ENCODE assay signal across 8 cellular contexts in the genomic region with DNA sequence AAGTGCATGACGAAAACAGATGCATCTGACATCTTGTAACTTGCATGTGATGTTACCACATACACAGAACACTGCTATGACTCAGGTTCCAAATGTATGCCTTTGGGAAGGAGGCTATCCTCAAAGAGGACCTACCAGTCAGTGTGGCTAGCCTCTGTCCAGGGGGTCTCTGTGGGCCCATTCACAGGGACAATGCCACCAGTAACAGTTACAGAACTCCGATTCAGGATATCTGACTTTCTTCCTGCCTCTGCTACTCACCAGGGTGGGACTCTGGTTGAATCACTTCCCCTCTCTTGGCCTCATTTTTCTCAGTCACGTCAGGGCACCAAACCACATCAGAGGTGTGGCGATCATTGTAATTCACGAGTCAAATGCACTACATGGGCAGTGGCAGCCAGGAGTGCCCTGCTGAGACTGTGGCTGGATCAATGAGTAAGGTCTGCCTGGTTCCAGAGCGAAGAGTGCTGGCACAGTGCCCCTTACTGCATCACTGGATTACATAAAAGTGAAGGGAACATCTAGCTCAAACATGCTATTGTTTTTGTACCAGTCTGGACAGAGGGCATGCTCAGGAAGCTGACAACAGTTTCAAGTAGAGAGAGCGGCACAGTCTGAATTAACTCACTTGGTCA. TPM values are rescaled to one million over a fixed set of nuclear protein-coding genes. Genes with fewer than 3 reads are reported as not detected.
DNase-seq lines count a peak whose midpoint lies in the region; ATAC-seq, FAIRE-seq and TF ChIP-seq lines count a peak whose summit lies in the region.

No MANE protein-coding gene starts in this region.

- ATAC-seq in HepG2 (no peak), HG02763 (IDR thresholded peaks at IDR 0.05; ENCODE audit: unreplicated experiment) (no peak)
- peak; percentile 58 for ATAC-seq in activated naive CD8-positive, alpha-beta T cell treated with anti-CD3 and anti-CD28 coated beads, Interleukin-2, amount 50 U/mL, for 24 hours

- H3K4me3 Mint-ChIP-seq in activated naive CD8-positive, alpha-beta T cell treated with anti-CD3 and anti-CD28 coated beads, Interleukin-2, amount 50 U/mL, for 24 hours: no peak overlapping the region
- H3K4me3 Mint-ChIP-seq in type B pancreatic cell: no peak overlapping the region

- H3K27me3 Mint-ChIP-seq in activated naive CD8-positive, alpha-beta T cell treated with anti-CD3 and anti-CD28 coated beads, Interleukin-2, amount 50 U/mL, for 24 hours: no peaks in the 10 kb centered on the region
- H3K27me3 Mint-ChIP-seq in type B pancreatic cell: no peaks in the 10 kb centered on the region

- H3K9me3 Mint-ChIP-seq in activated naive CD8-positive, alpha-beta T cell treated with anti-CD3 and anti-CD28 coated beads, Interleukin-2, amount 50 U/mL, for 24 hours: no peaks in the 10 kb centered on the region
- no peaks in the 10 kb centered on the region for H3K9me3 Mint-ChIP-seq in type B pancreatic cell

- POLR2A ChIA-PET in HepG2 (lab: Yijun Ruan, JAX): no interaction called here

- no peak for TF ChIP-seq POLR2A in HepG2 (IDR thresholded peaks at IDR 0.05; ENCODE audit: insufficient read depth in 1 of 2, low read depth in 2 of 2, low read length in 2 of 2)

- no peak overlapping the region for H3K9ac ChIP-seq in liver (ENCODE audit: low read depth in 1 of 2, low read length in 2 of 2)
- H3K9ac ChIP-seq in HepG2 (ENCODE audit: insufficient read depth, low read depth, low read length): no peak overlapping the region

- no peaks in the 10 kb centered on the region for H3K27me3 ChIP-seq in liver (ENCODE audit: control insufficient read depth in 4 of 4, insufficient read depth in 4 of 4, low read length in 3 of 4)
- H3K27me3 ChIP-seq in HepG2 (ENCODE audit: control insufficient read depth in 1 of 2, insufficient read depth in 2 of 2, low read length in 2 of 2): no peaks in the 10 kb centered on the region
- no peaks in the 10 kb centered on the region for H3K27me3 ChIP-seq in right atrium auricular region

- peaks cover 41% of the 10 kb centered on the region for H3K4me1 Mint-ChIP-seq in activated naive CD8-positive, alpha-beta T cell treated with anti-CD3 and anti-CD28 coated beads, Interleukin-2, amount 50 U/mL, for 24 hours
- H3K4me1 Mint-ChIP-seq in type B pancreatic cell (ENCODE audit: unreplicated experiment): peaks cover 13% of the 10 kb centered on the region

- H3K36me3 Mint-ChIP-seq in activated naive CD8-positive, alpha-beta T cell treated with anti-CD3 and anti-CD28 coated beads, Interleukin-2, amount 50 U/mL, for 24 hours (ENCODE audit: low read depth): peaks cover 25% of the 10 kb centered on the region
- H3K36me3 Mint-ChIP-seq in type B pancreatic cell: peaks cover 13% of the 10 kb centered on the region

- peak overlapping the region; percentile 2 to 66 for H3K27ac ChIP-seq in liver (ENCODE audit: low read depth in 1 of 2, low read length in 2 of 2)
- no peak overlapping the region for H3K27ac ChIP-seq in HepG2 (ENCODE audit: extremely low read length, insufficient read depth, low read length)
- H3K27ac ChIP-seq in right atrium auricular region: peak overlapping the region; percentile 44 to 57

- H3K4me1 ChIP-seq in liver (ENCODE audit: control insufficient read depth in 4 of 4, insufficient read depth in 4 of 4, low read length in 3 of 4): peaks cover 1 to 16% (median 7%) of the 10 kb centered on the region in 4 donors
- H3K4me1 ChIP-seq in HepG2 (ENCODE audit: insufficient read depth, low read length): no peaks in the 10 kb centered on the region
- peaks cover 0 to 45% of the 10 kb centered on the region in 2 donors for H3K4me1 ChIP-seq in right atrium auricular region

- H3K4me3 ChIP-seq in liver (ENCODE audit: low read depth in 1 of 3, low read length in 3 of 3) (no peak overlapping the region), HepG2 (replicated peaks in 1 of 3; ENCODE audit: insufficient read depth in 1 of 3, low read depth in 2 of 3, low read length in 3 of 3) (no peak overlapping the region), right atrium auricular region (no peak overlapping the region)

- H3K27ac Mint-ChIP-seq in activated naive CD8-positive, alpha-beta T cell treated with anti-CD3 and anti-CD28 coated beads, Interleukin-2, amount 50 U/mL, for 24 hours: no peak overlapping the region
- no peak overlapping the region for H3K27ac Mint-ChIP-seq in type B pancreatic cell

- CTCF ChIA-PET in HepG2 (lab: Yijun Ruan, JAX; ENCODE audit: low intra/inter-chr PET ratio, low total read pairs): no interaction called here

- 45% methylated on average over 7 of the region's 7 CpGs for WGBS in liver
- 94% methylated on average over 6 of the region's 7 CpGs for WGBS in HepG2 (ENCODE audit: low lambda C conversion rate)

- FAIRE-seq in HepG2 (lab: Jason Lieb, UNC): no peak

- intact Hi-C loops in HepG2 (cut with micrococcal nuclease; ENCODE audit: unreplicated experiment): no loop called here

- TF ChIP-seq RAD21 in liver (IDR thresholded peaks at IDR 0.05): peak in 1 of 2 donors; percentile 39
- TF ChIP-seq RAD21 in HepG2 (CRISPR knock-in tag; IDR thresholded peaks at IDR 0.05): no peak

- no peak overlapping the region for H2AFZ ChIP-seq in HepG2 (ENCODE audit: low read length)

- H3K36me3 ChIP-seq in liver (ENCODE audit: control insufficient read depth in 4 of 4, insufficient read depth in 3 of 4, low read depth in 1 of 4, low read length in 3 of 4) (peaks cover 0 to 13% (median 5%) of the 10 kb centered on the region in 4 donors), HepG2 (replicated peaks in 1 of 2; ENCODE audit: control insufficient read depth in 1 of 2, insufficient read depth in 2 of 2, low read length in 2 of 2) (peaks cover 14 to 42% of the 10 kb centered on the region in 2 experiments; a peak in 4 of 5 replicates), right atrium auricular region (no peaks in the 10 kb centered on the region)

- no peaks in the 10 kb centered on the region for H3K79me2 ChIP-seq in HepG2 (ENCODE audit: insufficient read depth, low read length)

- no peak for DNase-seq in HepG2 (ENCODE audit: low spot score)
- DNase-seq in MV-4-11 (lab: John Stamatoyannopoulos, UW): peak; percentile 35
- peak; percentile 37 for DNase-seq in activated naive CD8-positive, alpha-beta T cell treated with anti-CD3 and anti-CD28 coated beads, Interleukin-2, amount 50 U/mL, for 24 hours
- DNase-seq in right atrium auricular region (ENCODE audit: low spot score): no peak
- DNase-seq in stimulated activated CD8-positive, alpha-beta memory T cell treated with anti-CD3 and anti-CD28 coated beads, Interleukin-7, amount 100 ng/mL, for 24 hours (ENCODE audit: low read depth): peak; percentile 11
- no peak for DNase-seq in type B pancreatic cell (ENCODE audit: extremely low spot score, unreplicated experiment)

- BruUV-seq in HepG2 (replicated peaks; lab: Mats Ljungman, UMichigan): no TSS peak

- H3K4me2 ChIP-seq in HepG2 (ENCODE audit: low read depth, low read length): no peak overlapping the region

- TF ChIP-seq CTCF in liver (IDR thresholded peaks at IDR 0.05; ENCODE audit: low read depth, low read length, missing input control) (no peak), HepG2 (CRISPR knock-in tag; IDR thresholded peaks at IDR 0.05) (no peak), right atrium auricular region (IDR thresholded peaks at IDR 0.05) (no peak), type B pancreatic cell (conservative IDR thresholded peaks at IDR 0.05) (no peak)

- in situ Hi-C loops in HepG2 (cut with HindIII; ENCODE audit: extremely low pct_ligation_motif_present, low pct_unique_long_range_greater_than_20kb): loop anchor here (10.0 to 25.0 kb wide), 2 partner anchors 220 to 308 kb away; partner anchors contain the start of gene SLC36A1

- H3K9me3 ChIP-seq in liver (ENCODE audit: control insufficient read depth in 4 of 4, low read length in 3 of 4): no peaks in the 10 kb centered on the region
- H3K9me3 ChIP-seq in HepG2 (ENCODE audit: low read length): no peaks in the 10 kb centered on the region
- H3K9me3 ChIP-seq in right atrium auricular region: no peaks in the 10 kb centered on the region

- no peak for TF ChIP-seq EP300 in HepG2 (IDR thresholded peaks at IDR 0.05; ENCODE audit: low read depth in 2 of 2, low read length in 2 of 2)
- TF ChIP-seq EP300 in HepG2 (CRISPR knock-in tag; IDR thresholded peaks at IDR 0.05; ENCODE audit: borderline replicate concordance): no peak

- H4K20me1 ChIP-seq in HepG2 (ENCODE audit: insufficient read depth, low read length): no peaks in the 10 kb centered on the region

RNA-seq across cellular contexts. Expression of gene ATOX1, which starts 13.2 kb away (rescaled TPM):
- 10 to 100 TPM; 25.9 to 49.0 TPM for total RNA-seq in liver
- polyA plus RNA-seq in liver: 100 to 1,000 TPM; 142 to 307 TPM
- total RNA-seq in HepG2 (2016; rRNA removed; fragmentation: Illumina TruSeq; extraction: Trizol): 124 and 146 TPM in 2 replicates
- 55.4 and 83.7 TPM in 2 replicates for total RNA-seq in HepG2 (2016; cell fraction: cytosol; rRNA removed; fragmentation: Illumina TruSeq; extraction: Trizol; ENCODE audit: low read depth)
- total RNA-seq in HepG2 (2016; cell fraction: insoluble cytoplasmic fraction; rRNA removed; fragmentation: Illumina TruSeq; extraction: Trizol): 123 and 144 TPM in 2 replicates
- total RNA-seq in HepG2 (2016; cell fraction: membrane; rRNA removed; fragmentation: Illumina TruSeq; extraction: Trizol): 93.5 and 124 TPM in 2 replicates
- total RNA-seq in HepG2 (2016; cell fraction: nucleus; rRNA removed; fragmentation: Illumina TruSeq; extraction: Trizol): 49.1 and 52.7 TPM in 2 replicates
- polyA plus RNA-seq in HepG2 (2011; rRNA removed): 62.4 and 62.5 TPM in 2 replicates
- polyA plus RNA-seq in HepG2 (2011; cell fraction: cytosol; rRNA removed): 113 and 180 TPM in 2 replicates
- polyA plus RNA-seq in HepG2 (2011; cell fraction: nucleus; rRNA removed): 35.5 and 39.6 TPM in 2 replicates
- 92.4 and 93.3 TPM in 2 replicates for polyA plus RNA-seq in HepG2 (2012)
- polyA plus RNA-seq in HepG2 (2016; cell fraction: cytosol; fragmentation: Illumina TruSeq; extraction: Trizol; ENCODE audit: low read depth): 97.4 and 143 TPM in 2 replicates
- 209 and 219 TPM in 2 replicates for polyA plus RNA-seq in HepG2 (2016; cell fraction: insoluble cytoplasmic fraction; fragmentation: Illumina TruSeq; extraction: Trizol; ENCODE audit: low read depth)
- 131 and 173 TPM in 2 replicates for polyA plus RNA-seq in HepG2 (2016; cell fraction: membrane; fragmentation: Illumina TruSeq; extraction: Trizol; ENCODE audit: low read depth)
- polyA plus RNA-seq in HepG2 (2016; cell fraction: nucleus; fragmentation: Illumina TruSeq; extraction: Trizol; ENCODE audit: insufficient read depth, low read depth): 113 and 116 TPM in 2 replicates
- polyA minus RNA-seq in HepG2 (2011; rRNA and poly(A)+ RNA removed; ENCODE audit: low replicate concordance): 66.0 and 83.2 TPM in 2 replicates
- 18.4 and 25.2 TPM in 2 replicates for polyA minus RNA-seq in HepG2 (2011; cell fraction: cytosol; rRNA and poly(A)+ RNA removed)
- 18.3 and 24.2 TPM in 2 replicates for polyA minus RNA-seq in HepG2 (2011; cell fraction: nucleus; rRNA and poly(A)+ RNA removed)
- total RNA-seq in right atrium auricular region: 10 to 100 TPM; 64.6 to 84.5 TPM
- 81.0 and 110 TPM in 2 replicates for total RNA-seq in type B pancreatic cell (ENCODE audit: low replicate concordance)

RNA-seq across cellular contexts. Expression of gene G3BP1, which starts 26.6 kb away (rescaled TPM):
- total RNA-seq in liver (100 to 1,000 TPM in 1 of 2 donors, 10 to 100 TPM in 1; 71.9 to 144 TPM), HepG2 (2016; rRNA removed; fragmentation: Illumina TruSeq; extraction: Trizol) (320 and 517 TPM in 2 replicates), right atrium auricular region (10 to 100 TPM; 57.1 to 60.9 TPM), type B pancreatic cell (ENCODE audit: low replicate concordance) (218 and 241 TPM in 2 replicates)
- polyA plus RNA-seq in liver (10 to 100 TPM; 26.9 to 53.5 TPM), HepG2 (2011; rRNA removed) (36.7 and 36.8 TPM in 2 replicates)
- 41.5 and 44.3 TPM in 2 replicates for total RNA-seq in HepG2 (2016; cell fraction: cytosol; rRNA removed; fragmentation: Illumina TruSeq; extraction: Trizol; ENCODE audit: low read depth)
- 318 and 499 TPM in 2 replicates for total RNA-seq in HepG2 (2016; cell fraction: insoluble cytoplasmic fraction; rRNA removed; fragmentation: Illumina TruSeq; extraction: Trizol)
- total RNA-seq in HepG2 (2016; cell fraction: membrane; rRNA removed; fragmentation: Illumina TruSeq; extraction: Trizol): 78.5 and 90.0 TPM in 2 replicates
- total RNA-seq in HepG2 (2016; cell fraction: nucleus; rRNA removed; fragmentation: Illumina TruSeq; extraction: Trizol): 169 and 180 TPM in 2 replicates
- polyA plus RNA-seq in HepG2 (2011; cell fraction: cytosol; rRNA removed): 19.1 and 29.1 TPM in 2 replicates
- polyA plus RNA-seq in HepG2 (2011; cell fraction: nucleus; rRNA removed): 21.7 and 24.8 TPM in 2 replicates
- polyA plus RNA-seq in HepG2 (2012): 69.1 and 93.9 TPM in 2 replicates
- polyA plus RNA-seq in HepG2 (2016; cell fraction: cytosol; fragmentation: Illumina TruSeq; extraction: Trizol; ENCODE audit: low read depth): 10.9 and 11.4 TPM in 2 replicates
- polyA plus RNA-seq in HepG2 (2016; cell fraction: insoluble cytoplasmic fraction; fragmentation: Illumina TruSeq; extraction: Trizol; ENCODE audit: low read depth): 267 and 318 TPM in 2 replicates
- 32.9 and 35.3 TPM in 2 replicates for polyA plus RNA-seq in HepG2 (2016; cell fraction: membrane; fragmentation: Illumina TruSeq; extraction: Trizol; ENCODE audit: low read depth)
- 110 and 112 TPM in 2 replicates for polyA plus RNA-seq in HepG2 (2016; cell fraction: nucleus; fragmentation: Illumina TruSeq; extraction: Trizol; ENCODE audit: insufficient read depth, low read depth)
- polyA minus RNA-seq in HepG2 (2011; rRNA and poly(A)+ RNA removed; ENCODE audit: low replicate concordance): 119 and 313 TPM in 2 replicates
- polyA minus RNA-seq in HepG2 (2011; cell fraction: cytosol; rRNA and poly(A)+ RNA removed): 75.4 and 95.6 TPM in 2 replicates
- polyA minus RNA-seq in HepG2 (2011; cell fraction: nucleus; rRNA and poly(A)+ RNA removed): 143 and 162 TPM in 2 replicates

RNA-seq across cellular contexts. Expression of gene SPARC, which starts 58.5 kb away (rescaled TPM):
- total RNA-seq in liver (100 to 1,000 TPM in 1 of 2 donors, 10 to 100 TPM in 1; 96.6 to 116 TPM), HepG2 (2016; rRNA removed; fragmentation: Illumina TruSeq; extraction: Trizol) (75.5 and 192 TPM in 2 replicates), right atrium auricular region (100 to 1,000 TPM; 292 to 567 TPM), type B pancreatic cell (ENCODE audit: low replicate concordance) (454 and 973 TPM in 2 replicates)
- polyA plus RNA-seq in liver (100 to 1,000 TPM; 104 to 269 TPM), HepG2 (2011; rRNA removed) (65.0 and 76.7 TPM in 2 replicates)
- 9.1 and 9.9 TPM in 2 replicates for total RNA-seq in HepG2 (2016; cell fraction: cytosol; rRNA removed; fragmentation: Illumina TruSeq; extraction: Trizol; ENCODE audit: low read depth)
- 71.7 and 190 TPM in 2 replicates for total RNA-seq in HepG2 (2016; cell fraction: insoluble cytoplasmic fraction; rRNA removed; fragmentation: Illumina TruSeq; extraction: Trizol)
- total RNA-seq in HepG2 (2016; cell fraction: membrane; rRNA removed; fragmentation: Illumina TruSeq; extraction: Trizol): 37.6 and 38.8 TPM in 2 replicates
- total RNA-seq in HepG2 (2016; cell fraction: nucleus; rRNA removed; fragmentation: Illumina TruSeq; extraction: Trizol): 149 and 175 TPM in 2 replicates
- 54.8 and 70.7 TPM in 2 replicates for polyA plus RNA-seq in HepG2 (2011; cell fraction: cytosol; rRNA removed)
- polyA plus RNA-seq in HepG2 (2011; cell fraction: nucleus; rRNA removed): 37.4 and 43.1 TPM in 2 replicates
- polyA plus RNA-seq in HepG2 (2012): 35.8 and 37.1 TPM in 2 replicates
- 23.5 and 31.8 TPM in 2 replicates for polyA plus RNA-seq in HepG2 (2016; cell fraction: cytosol; fragmentation: Illumina TruSeq; extraction: Trizol; ENCODE audit: low read depth)
- polyA plus RNA-seq in HepG2 (2016; cell fraction: insoluble cytoplasmic fraction; fragmentation: Illumina TruSeq; extraction: Trizol; ENCODE audit: low read depth): 109 and 123 TPM in 2 replicates
- polyA plus RNA-seq in HepG2 (2016; cell fraction: membrane; fragmentation: Illumina TruSeq; extraction: Trizol; ENCODE audit: low read depth): 43.6 and 45.2 TPM in 2 replicates
- 354 and 386 TPM in 2 replicates for polyA plus RNA-seq in HepG2 (2016; cell fraction: nucleus; fragmentation: Illumina TruSeq; extraction: Trizol; ENCODE audit: insufficient read depth, low read depth)
- 64.6 TPM in 1 of 2 replicates, not detected in the other for polyA minus RNA-seq in HepG2 (2011; rRNA and poly(A)+ RNA removed; ENCODE audit: low replicate concordance)
- polyA minus RNA-seq in HepG2 (2011; cell fraction: cytosol; rRNA and poly(A)+ RNA removed): 30.4 and 42.5 TPM in 2 replicates
- polyA minus RNA-seq in HepG2 (2011; cell fraction: nucleus; rRNA and poly(A)+ RNA removed): 9.7 and 14.0 TPM in 2 replicates

Comparison
In these comparisons a context has a peak if more than half of its experiments do, and no peak if none do; other contexts are left out.
1. DNase-seq: peak in MV-4-11 (single experiment), activated naive CD8-positive, alpha-beta T cell treated with anti-CD3 and anti-CD28 coated beads, Interleukin-2, amount 50 U/mL, for 24 hours (single experiment) and stimulated activated CD8-positive, alpha-beta memory T cell treated with anti-CD3 and anti-CD28 coated beads, Interleukin-7, amount 100 ng/mL, for 24 hours (single experiment); none in HepG2 (single experiment), right atrium auricular region (single experiment) and type B pancreatic cell (single experiment).